In the genomic region with DNA sequence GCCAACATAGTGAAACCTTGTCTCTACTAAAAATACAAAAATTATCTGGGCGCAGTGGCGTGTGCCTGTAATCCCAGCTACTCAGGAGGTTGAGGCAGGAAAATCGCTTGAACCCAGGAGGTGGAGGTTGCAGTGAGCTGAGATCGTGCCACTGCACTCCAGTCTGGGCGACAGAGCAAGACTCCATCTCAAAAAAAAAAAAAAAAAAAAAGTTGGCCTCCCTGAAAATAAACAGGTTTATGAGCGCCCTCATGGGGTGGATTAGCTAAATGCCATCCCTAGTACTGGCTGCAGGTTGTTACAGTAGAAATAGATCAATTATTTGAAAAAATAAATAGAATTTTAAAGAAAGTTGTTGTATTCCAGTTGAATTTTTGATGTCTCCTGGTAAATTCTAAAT, we compare ENCODE assay signal across 1 cellular context.
TF ChIP-seq lines count a peak whose summit lies in the region.

No MANE protein-coding gene starts in this region.

TF ChIP-seq in HepG2, 621 proteins besides CTCF, POLR2A, EP300 and RAD21:
- TF ChIP-seq ZNF121 (CRISPR knock-in tag; IDR thresholded peaks at IDR 0.05) = peak; percentile 48; the same call in 1 of the 2 replicates
- TF ChIP-seq, protein P1, sequence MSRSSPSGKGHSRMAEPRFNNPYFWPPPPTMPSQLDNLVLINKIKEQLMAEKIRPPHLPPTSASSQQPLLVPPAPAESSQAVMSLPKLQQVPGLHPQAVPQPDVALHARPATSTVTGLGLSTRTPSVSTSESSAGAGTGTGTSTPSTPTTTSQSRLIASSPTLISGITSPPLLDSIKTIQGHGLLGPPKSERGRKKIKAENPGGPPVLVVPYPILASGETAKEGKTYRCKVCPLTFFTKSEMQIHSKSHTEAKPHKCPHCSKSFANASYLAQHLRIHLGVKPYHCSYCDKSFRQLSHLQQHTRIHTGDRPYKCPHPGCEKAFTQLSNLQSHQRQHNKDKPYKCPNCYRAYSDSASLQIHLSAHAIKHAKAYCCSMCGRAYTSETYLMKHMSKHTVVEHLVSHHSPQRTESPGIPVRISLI (CRISPR knock-in tag; IDR thresholded peaks at IDR 0.05; ENCODE audit: borderline replicate concordance) = peak; percentile 92
- TF ChIP-seq STAG1 (CRISPR knock-in tag; IDR thresholded peaks at IDR 0.05) = peak; percentile 40
